In the genomic region with DNA sequence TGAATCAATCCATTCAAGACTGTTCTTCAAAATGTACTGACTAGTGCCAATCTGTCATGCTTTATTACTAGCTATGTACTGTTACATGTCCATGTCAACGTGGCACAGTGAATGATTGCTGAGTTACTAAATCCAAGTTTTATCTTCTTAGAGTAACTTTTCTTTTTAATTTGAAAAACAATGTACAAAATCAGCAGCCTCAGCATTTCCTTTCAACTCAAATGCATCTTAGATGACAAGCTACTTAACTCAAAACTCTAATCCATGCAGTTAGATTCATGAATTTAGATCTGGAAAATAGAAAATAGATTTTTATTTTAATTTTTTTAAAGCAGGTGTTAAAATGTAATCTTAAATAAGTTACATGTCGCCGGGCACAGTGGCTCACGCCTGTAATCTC, we compare ENCODE assay signal across 5 cellular contexts.
"Had no signal": no experiment of that assay in that cellular context is flagged by ENCODE, and none has a peak within 500 bp of the region (broad histone marks: within the 10 kb centered on the region; RNA-seq: fewer than 3 reads in every experiment).

No MANE protein-coding gene starts in this region.

- H3K27ac ChIP-seq: HL-60, KMS-11 had no signal

- DNase-seq: Karpas-422, KBM-7, KG1 had no signal

- H3K4me2 ChIP-seq: KMS-11 had no signal

- H3K9ac ChIP-seq: KMS-11 had no signal
